8 cellular contexts compared by ENCODE assay signal in the genomic region with DNA sequence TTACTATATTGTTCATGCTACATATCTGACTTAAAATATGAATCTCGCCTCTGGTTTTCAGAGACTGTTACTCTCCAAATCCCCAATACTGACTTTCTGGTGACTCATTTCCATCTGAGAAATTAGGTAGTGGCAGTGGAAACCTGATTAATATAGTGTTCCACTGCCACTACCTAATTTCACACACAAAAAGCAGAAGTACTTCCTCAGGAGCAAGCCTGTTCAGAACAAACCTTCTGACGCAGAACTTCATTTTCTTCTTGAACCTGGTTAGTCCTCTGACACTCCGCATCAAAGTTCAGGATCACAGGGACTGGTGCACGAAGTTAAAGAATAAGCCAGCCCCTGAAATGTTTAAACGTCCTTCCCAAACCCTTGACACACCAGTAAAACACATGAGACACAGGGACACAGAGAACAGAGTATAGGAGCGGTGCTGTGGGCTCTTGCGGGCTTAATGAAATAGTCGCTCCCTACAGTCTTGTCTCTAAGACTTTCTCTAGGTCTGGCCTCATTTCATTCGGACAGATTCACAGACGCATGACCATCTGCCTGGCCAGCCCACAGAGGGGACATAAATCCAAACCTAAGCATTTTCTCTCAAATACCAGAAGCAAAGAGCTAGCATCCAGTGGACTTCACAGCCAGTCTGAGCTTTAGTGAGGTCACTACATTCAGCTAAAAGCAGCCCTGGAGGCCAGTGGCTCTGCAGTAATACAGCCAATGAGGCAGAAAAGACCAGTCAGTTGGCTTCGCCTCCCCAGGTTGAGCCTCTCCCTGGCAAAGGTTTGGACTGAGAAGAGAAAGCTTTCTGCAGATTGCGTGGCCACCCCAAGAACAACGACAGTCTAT. TPM values are rescaled to one million over a fixed set of nuclear protein-coding genes. Genes with fewer than 3 reads are reported as not detected.
DNase-seq lines count a peak whose midpoint lies in the region; ATAC-seq and TF ChIP-seq lines count a peak whose summit lies in the region.

No MANE protein-coding gene starts in this region.

- TF ChIP-seq CTCF in epithelial cell of proximal tubule (conservative IDR thresholded peaks at IDR 0.05; ENCODE audit: low read depth, low read length), result no peak

- DNase-seq in epithelial cell of proximal tubule (ENCODE audit: low read depth), result no peak
- no peak for DNase-seq in activated CD8-positive, alpha-beta memory T cell treated with anti-CD3 and anti-CD28 coated beads for 24 hours
- no peak for DNase-seq in NCI-H510A (lab: John Stamatoyannopoulos, UW)
- no peak for DNase-seq in GF-D8 (lab: John Stamatoyannopoulos, UW)

- ATAC-seq in GM19438 (IDR thresholded peaks at IDR 0.05; ENCODE audit: low read depth, unreplicated experiment), result peak; percentile 21
- peak; percentile 39 for ATAC-seq in HG03175 (IDR thresholded peaks at IDR 0.05; ENCODE audit: unreplicated experiment)
- ATAC-seq in activated CD4-positive, CD25-positive, alpha-beta regulatory T cell treated with anti-CD3 and anti-CD28 coated beads, Interleukin-2, amount 50 U/mL, for 24 hours, result no peak

- H3K4me3 ChIP-seq in GM08714 (ENCODE audit: low read length) (peak overlapping the region; percentile 7; the same call in 1 of the 2 replicates), epithelial cell of proximal tubule (ENCODE audit: low read depth, low read length) (peak overlapping the region; percentile 92)

RNA-seq across cellular contexts. Expression of a gene that starts 4.2 kb away (rescaled TPM):
- 8.7 and 16.3 TPM in 2 replicates for total RNA-seq in epithelial cell of proximal tubule

RNA-seq across cellular contexts. Expression of a gene that starts 26.5 kb away (rescaled TPM):
- not detected in 2 replicates for total RNA-seq in epithelial cell of proximal tubule

RNA-seq across cellular contexts. Expression of a gene that starts 36.6 kb away (rescaled TPM):
- 54.5 and 80.3 TPM in 2 replicates for total RNA-seq in epithelial cell of proximal tubule

RNA-seq across cellular contexts. Expression of a gene that starts 59.2 kb away (rescaled TPM):
- 0.36 and 0.46 TPM in 2 replicates for total RNA-seq in epithelial cell of proximal tubule

Comparison
In these comparisons a context has a peak if more than half of its experiments do, and no peak if none do; other contexts are left out.
1. ATAC-seq: peak in GM19438 (single experiment) and HG03175 (single experiment); none in activated CD4-positive, CD25-positive, alpha-beta regulatory T cell treated with anti-CD3 and anti-CD28 coated beads, Interleukin-2, amount 50 U/mL, for 24 hours (0 of 2).